Comparison of ENCODE assay signal across 21 cellular contexts in genomic region chr12:92192361-92192760, GRCh38. TPM values are rescaled to one million over a fixed set of nuclear protein-coding genes. Genes with fewer than 3 reads are reported as not detected.
A peak's percentile ranks its signal among the peaks of the same experiment; 100 is the strongest.
DNase-seq lines count a peak whose midpoint lies in the region; ATAC-seq and TF ChIP-seq lines count a peak whose summit lies in the region.
"Had no signal": no experiment of that assay in that cellular context is flagged by ENCODE, and none has a peak within 500 bp of the region (broad histone marks: within the 10 kb centered on the region; RNA-seq: fewer than 3 reads in every experiment).

No MANE protein-coding gene starts in this region.

- H3K9me3 Mint-ChIP-seq in stimulated activated memory B cell treated with anti-CD40 and anti-IgM and Interleukin-4, amounts not matched to agents 10 μg/mL and 1 μg/mL and 100 μg/mL, for 72 hours: peaks cover 3% of the 10 kb centered on the region
- peaks cover 14% of the 10 kb centered on the region for H3K9me3 Mint-ChIP-seq in WTC11

- H3K27me3 ChIP-seq in Loucy (ENCODE audit: insufficient read depth, low read length, poor library complexity, severe bottlenecking): no peaks in the 10 kb centered on the region
- H3K27me3 ChIP-seq: BE2C, SJCRH30 had no signal

- TF ChIP-seq CTCF in GM10248 (IDR thresholded peaks at IDR 0.05; ENCODE audit: control extremely low read depth, extremely low read depth, low read depth, missing control alignments) (peak; percentile 4), Loucy (conservative IDR thresholded peaks at IDR 0.05; ENCODE audit: low read length) (no peak), WTC11 (IDR thresholded peaks at IDR 0.05) (no peak)

- no peak overlapping the region for H3K4me2 ChIP-seq in Loucy (ENCODE audit: low read depth, low read length, poor library complexity, severe bottlenecking)
- H3K4me2 ChIP-seq: A549 had no signal

- POLR2A ChIA-PET in GM10248 (lab: Yijun Ruan, JAX) (interaction anchor here (0.6 kb wide), 1 partner anchor 39 kb away, joined by 3 read pairs; no protein-coding TSS in a partner anchor), WTC11 (lab: Charles Lee) (no interaction called here)

- H3K36me3 ChIP-seq in Loucy (ENCODE audit: insufficient read depth, low read length): no peaks in the 10 kb centered on the region
- H3K36me3 ChIP-seq: BE2C, SJCRH30 had no signal

- H3K4me1 Mint-ChIP-seq in stimulated activated memory B cell treated with anti-CD40 and anti-IgM and Interleukin-4, amounts not matched to agents 10 μg/mL and 1 μg/mL and 100 μg/mL, for 72 hours: peaks cover 31% of the 10 kb centered on the region
- H3K4me1 Mint-ChIP-seq in WTC11: peaks cover 14% of the 10 kb centered on the region

- peak overlapping the region; percentile 17; the same call in 1 of the 2 replicates for H2AFZ ChIP-seq in Loucy (ENCODE audit: low read length)

- H3K4me3 ChIP-seq in Loucy (ENCODE audit: low read length, poor library complexity, severe bottlenecking): no peak overlapping the region
- H3K4me3 ChIP-seq: A549, GM12878, SJCRH30 had no signal

- no peaks in the 10 kb centered on the region for H3K9me3 ChIP-seq in Loucy (ENCODE audit: insufficient read depth, low read depth, low read length)
- H3K9me3 ChIP-seq: BE2C, SJCRH30 had no signal

- no peak for DNase-seq in GM10248 (ENCODE audit: extremely low spot score)
- peak; percentile 51 for DNase-seq in cerebellar cortex (ENCODE audit: low spot score)
- DNase-seq in WTC11 (ENCODE audit: low spot score): no peak
- no peak for DNase-seq in anterior cingulate cortex (lab: John Stamatoyannopoulos, UW)
- DNase-seq: BE2C, EL, Karpas-422, NCI-H1048, NCI-H1436, NCI-H187 treated with DMSO at 0.1 percent for 48 hours, NCI-H2107, NCI-H226, NCI-H510A treated with DMSO at 0.1 percent for 48 hours, NCI-H748 treated with DMSO at 0.1 percent for 48 hours, OCI-M1, SJCRH30 had no signal

- CTCF ChIA-PET in GM10248 (lab: Yijun Ruan, JAX) (interaction anchor here (0.6 kb wide), 1 partner anchor 23 kb away, joined by 3 read pairs; no protein-coding TSS in a partner anchor), WTC11 (lab: Charles Lee) (no interaction called here)

- no peaks in the 10 kb centered on the region for H3K36me3 Mint-ChIP-seq in stimulated activated memory B cell treated with anti-CD40 and anti-IgM and Interleukin-4, amounts not matched to agents 10 μg/mL and 1 μg/mL and 100 μg/mL, for 72 hours
- peaks cover 6% of the 10 kb centered on the region; the same call in 1 of the 2 replicates for H3K36me3 Mint-ChIP-seq in WTC11

- H3K27me3 Mint-ChIP-seq in stimulated activated memory B cell treated with anti-CD40 and anti-IgM and Interleukin-4, amounts not matched to agents 10 μg/mL and 1 μg/mL and 100 μg/mL, for 72 hours: no peaks in the 10 kb centered on the region
- H3K27me3 Mint-ChIP-seq in WTC11 (ENCODE audit: low read depth): no peaks in the 10 kb centered on the region

- no peaks in the 10 kb centered on the region for H3K79me2 ChIP-seq in Loucy (ENCODE audit: insufficient read depth, low read length)

- no peaks in the 10 kb centered on the region for H3K9me2 ChIP-seq in Loucy (replicated peaks; ENCODE audit: low read depth, low read length)

- H3K4me3 Mint-ChIP-seq in stimulated activated memory B cell treated with anti-CD40 and anti-IgM and Interleukin-4, amounts not matched to agents 10 μg/mL and 1 μg/mL and 100 μg/mL, for 72 hours: no peak overlapping the region
- no peak overlapping the region for H3K4me3 Mint-ChIP-seq in WTC11

- no peak for ATAC-seq in stimulated activated memory B cell treated with anti-CD40 and anti-IgM and Interleukin-4, amounts not matched to agents 10 μg/mL and 1 μg/mL and 100 μg/mL, for 72 hours
- ATAC-seq in WTC11 (no peak), GM21367 (IDR thresholded peaks at IDR 0.05; ENCODE audit: unreplicated experiment) (no peak)
- ATAC-seq: A549 had no signal

- H3K4me1 ChIP-seq in Loucy (ENCODE audit: insufficient read depth, low read length, poor library complexity, severe bottlenecking): peaks cover 2% of the 10 kb centered on the region
- H3K4me1 ChIP-seq: A549 had no signal

- H4K20me1 ChIP-seq in Loucy (ENCODE audit: insufficient read depth, low read length, poor library complexity, severe bottlenecking): no peaks in the 10 kb centered on the region

- H3K27ac Mint-ChIP-seq in stimulated activated memory B cell treated with anti-CD40 and anti-IgM and Interleukin-4, amounts not matched to agents 10 μg/mL and 1 μg/mL and 100 μg/mL, for 72 hours: peak overlapping the region; percentile 51
- no peak overlapping the region for H3K27ac Mint-ChIP-seq in WTC11

- no peak overlapping the region for H3K9ac ChIP-seq in Loucy (ENCODE audit: low read depth, low read length, poor library complexity, severe bottlenecking)

- no peaks in the 10 kb centered on the region for H3F3A ChIP-seq in Loucy (ENCODE audit: low read depth)

TF ChIP-seq in WTC11, 78 proteins besides CTCF, POLR2A, EP300 and RAD21:
- TF ChIP-seq USF1 (CRISPR knock-in tag; IDR thresholded peaks at IDR 0.05): no peak
- no peak for TF ChIP-seq TP53 (CRISPR knock-in tag; IDR thresholded peaks at IDR 0.05)
- TF ChIP-seq SP1 (CRISPR knock-in tag; conservative IDR thresholded peaks at IDR 0.05): no peak
- no peak for TF ChIP-seq PRRX2 (CRISPR knock-in tag; IDR thresholded peaks at IDR 0.05)
- no peak for TF ChIP-seq ZNF138 (CRISPR knock-in tag; conservative IDR thresholded peaks at IDR 0.05)
- TF ChIP-seq OVOL2 (CRISPR knock-in tag; IDR thresholded peaks at IDR 0.05; ENCODE audit: borderline replicate concordance): no peak
- TF ChIP-seq CDX4 (CRISPR knock-in tag; IDR thresholded peaks at IDR 0.05; ENCODE audit: borderline replicate concordance): no peak
- TF ChIP-seq PRDM15 (CRISPR knock-in tag; IDR thresholded peaks at IDR 0.05): no peak
- no peak for TF ChIP-seq ZMAT4 (CRISPR knock-in tag; IDR thresholded peaks at IDR 0.05)

RNA-seq across cellular contexts. Expression of gene BTG1, which starts 46.7 kb away (rescaled TPM):
- total RNA-seq in WTC11 (2021): 26.7 to 32.0 TPM (median 31.2 TPM) in 3 replicates
